17 cellular contexts compared by ENCODE assay signal in the genomic region with DNA sequence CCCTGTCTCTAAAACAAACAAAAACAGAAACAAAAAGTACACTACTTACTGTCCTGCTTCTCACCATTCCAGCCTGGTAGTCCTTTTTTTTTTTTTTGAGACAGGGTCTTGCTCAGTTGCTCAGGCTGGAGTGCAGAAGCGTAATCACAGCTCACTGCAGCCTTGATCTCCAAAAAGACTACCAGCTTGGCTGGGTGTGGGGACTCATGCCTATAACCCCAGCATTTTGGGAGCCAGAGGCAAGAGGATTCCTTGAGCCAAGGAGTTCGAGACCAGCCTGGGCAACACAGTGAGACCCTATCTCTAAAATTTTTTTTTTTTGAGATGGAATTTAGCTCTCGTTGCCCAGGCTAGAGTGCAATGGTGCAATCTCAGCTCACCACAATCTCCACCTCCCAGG. TPM values are rescaled to one million over a fixed set of nuclear protein-coding genes. Genes with fewer than 3 reads are reported as not detected.
DNase-seq lines count a peak whose midpoint lies in the region; FAIRE-seq and TF ChIP-seq lines count a peak whose summit lies in the region.
"Had no signal": no experiment of that assay in that cellular context is flagged by ENCODE, and none has a peak within 500 bp of the region (broad histone marks: within the 10 kb centered on the region; RNA-seq: fewer than 3 reads in every experiment).

No MANE protein-coding gene starts in this region.

- TF ChIP-seq EP300 in sigmoid colon (IDR thresholded peaks at IDR 0.05), result no peak

- FAIRE-seq in kidney (lab: Jason Lieb, UNC), result no peak
- FAIRE-seq: GM18507 had no signal

- WGBS in sigmoid colon, 2 donors, result 75 to 76% methylated on average over 3 of the region's 3 CpGs

- no peak for TF ChIP-seq CTCF in RWPE1 (conservative IDR thresholded peaks at IDR 0.05; ENCODE audit: low read depth)
- TF ChIP-seq CTCF in kidney (IDR thresholded peaks at IDR 0.05; ENCODE audit: borderline replicate concordance, extremely low read depth, insufficient read depth), result no peak
- TF ChIP-seq CTCF in sigmoid colon (IDR thresholded peaks at IDR 0.05), result no peak

- CTCF ChIA-PET in RWPE1 (lab: Yijun Ruan, JAX), result interaction anchor here (0.7 to 0.8 kb wide), 3 partner anchors 20 to 1106 kb away, joined by 3 read pairs; no protein-coding TSS in a partner anchor

- peaks cover 26 to 99% (median 79%) of the 10 kb centered on the region in 10 experiments for H3K4me1 ChIP-seq in BLaER1 treated with 17β-estradiol and CSF1 and Interleukin-3, amounts not matched to agents 10 nM and 100 nM
- H3K4me1 ChIP-seq in kidney (ENCODE audit: control insufficient read depth in 1 of 2, insufficient read depth in 1 of 2, low read depth in 1 of 2, low read length in 2 of 2) (peaks cover 13 to 15% of the 10 kb centered on the region in 2 donors), sigmoid colon (peaks cover 0 to 21% (median 9%) of the 10 kb centered on the region in 4 donors)

- intact Hi-C loops in kidney (cut with DNase I) (no loop called here), sigmoid colon (cut with DNase I) (no loop called here)

- peak overlapping the region in 9 of 11 experiments; percentile 34 to 95 (median 54); a peak in 15 of 22 replicates for H3K27ac ChIP-seq in BLaER1 treated with 17β-estradiol and CSF1 and Interleukin-3, amounts not matched to agents 10 nM and 100 nM
- peak overlapping the region; percentile 75 for H3K27ac ChIP-seq in RWPE1
- peak overlapping the region; percentile 45 to 84 for H3K27ac ChIP-seq in kidney (ENCODE audit: low read depth in 2 of 2, low read length in 2 of 2)
- peak overlapping the region; percentile 50 to 77 (median 64) for H3K27ac ChIP-seq in sigmoid colon

- H3K4me2 ChIP-seq in BLaER1 treated with 17β-estradiol and CSF1 and Interleukin-3, amounts not matched to agents 10 nM and 100 nM, result peak overlapping the region in 9 of 11 experiments; percentile 10 to 87 (median 68); a peak in 14 of 22 replicates

- H3K27me3 ChIP-seq in BLaER1 treated with 17β-estradiol and CSF1 and Interleukin-3, amounts not matched to agents 10 nM and 100 nM, result no peaks in the 10 kb centered on the region
- peaks cover 0 to 29% (median 6%) of the 10 kb centered on the region in 3 donors for H3K27me3 ChIP-seq in sigmoid colon

- no peaks in the 10 kb centered on the region for H3K36me3 ChIP-seq in BLaER1 treated with 17β-estradiol and CSF1 and Interleukin-3, amounts not matched to agents 10 nM and 100 nM
- no peaks in the 10 kb centered on the region for H3K36me3 ChIP-seq in kidney (ENCODE audit: control insufficient read depth in 1 of 2, insufficient read depth in 2 of 2, low read length in 2 of 2)
- H3K36me3 ChIP-seq in sigmoid colon, result no peaks in the 10 kb centered on the region

- POLR2A ChIA-PET in RWPE1 (lab: Yijun Ruan, JAX; ENCODE audit: low non-redundant PET), result interaction anchor here (0.6 to 1.4 kb wide), 3 partner anchors 21 to 187 kb away, joined by 4 to 9 read pairs (median 9); no protein-coding TSS in a partner anchor

- H3K9ac ChIP-seq in BLaER1 treated with 17β-estradiol and CSF1 and Interleukin-3, amounts not matched to agents 10 nM and 100 nM, result peak overlapping the region in 3 of 11 experiments; percentile 0 to 37 (median 14); a peak in 3 of 22 replicates
- H3K9ac ChIP-seq in kidney (ENCODE audit: low read length in 2 of 2), result peak overlapping the region in 1 of 2 donors; percentile 17

- DNase-seq in RWPE1 (ENCODE audit: low spot score), result no peak
- no peak for DNase-seq in kidney
- no peak for DNase-seq in sigmoid colon
- no peak for DNase-seq in stimulated activated naive CD4-positive, alpha-beta T cell treated with Interleukin-2 at 50 U/mL for 16 hours (lab: John Stamatoyannopoulos, UW)
- DNase-seq in iPS-NIHi11 (ENCODE audit: low spot score), result no peak
- no peak for DNase-seq in NCI-H2171 (lab: John Stamatoyannopoulos, UW)
- DNase-seq in activated naive CD4-positive, alpha-beta T cell (lab: John Stamatoyannopoulos, UW), result no peak
- DNase-seq: activated CD4-positive, CD25-positive, alpha-beta regulatory T cell treated with anti-CD3 and anti-CD28 coated beads, Interleukin-2, amount 50 U/mL, for 72 hours; activated naive CD4-positive, alpha-beta T cell treated with anti-CD3 and anti-CD28 coated beads, Interleukin-2, amount 10 ng/mL, durations not matched to agents 7 days and 5 days; DMS 273 treated with DMSO at 0.1 percent for 48 hours; NCI-H1105 treated with DMSO at 0.1 percent for 48 hours; NK-92 treated with Interleukin-12 subunit alpha and Interleukin-12 subunit beta, amount 100 ng/mL, for 24 hours had no signal

- H3K9me3 ChIP-seq in BLaER1 treated with 17β-estradiol and CSF1 and Interleukin-3, amounts not matched to agents 10 nM and 100 nM (replicated peaks in 1 of 11), result no peaks in the 10 kb centered on the region
- H3K9me3 ChIP-seq in kidney (ENCODE audit: control insufficient read depth in 1 of 2, low read length in 2 of 2) (no peaks in the 10 kb centered on the region), sigmoid colon (no peaks in the 10 kb centered on the region)

- H4K20me1 ChIP-seq in BLaER1 treated with 17β-estradiol and CSF1 and Interleukin-3, amounts not matched to agents 10 nM and 100 nM, result no peaks in the 10 kb centered on the region

- no peak overlapping the region for H3K4me3 ChIP-seq in BLaER1 treated with 17β-estradiol and CSF1 and Interleukin-3, amounts not matched to agents 10 nM and 100 nM
- H3K4me3 ChIP-seq in kidney (ENCODE audit: low read length in 2 of 2) (no peak overlapping the region), sigmoid colon (no peak overlapping the region)

- TF ChIP-seq POLR2A in sigmoid colon (IDR thresholded peaks at IDR 0.05), result no peak

RNA-seq across cellular contexts. Expression of a gene that starts 5.1 kb away (rescaled TPM):
- total RNA-seq in kidney (51.2 TPM), sigmoid colon (1 to 10 TPM; 1.1 to 7.9 (median 3.9) TPM)
- polyA plus RNA-seq in kidney (ENCODE audit: insufficient read depth, low read depth, low replicate concordance) (154 TPM), sigmoid colon (10 to 100 TPM in 2 of 3 donors, 1 to 10 TPM in 1; 7.2 to 79.7 (median 24.5) TPM)
- total RNA-seq: T-helper 2 cell treated with Interferon-gamma antibody and Interleukin-4, amounts not matched to agents 100 ng/mL and 5 ng/mL, for 36 hours had no signal

RNA-seq across cellular contexts. Expression of a gene that starts 16.6 kb away (rescaled TPM):
- 13.1 TPM for total RNA-seq in kidney
- 2.7 TPM for polyA plus RNA-seq in kidney (ENCODE audit: insufficient read depth, low read depth, low replicate concordance)
- 10 to 100 TPM in 1 of 4 donors, 1 to 10 TPM in 3; 2.2 to 13.3 (median 9.0) TPM for total RNA-seq in sigmoid colon
- polyA plus RNA-seq in sigmoid colon, result 10 to 100 TPM in 1 of 3 donors, 1 to 10 TPM in 2; 4.2 to 10.9 (median 6.0) TPM
- total RNA-seq: lung microvascular endothelial cell; neural crest cell; T-helper 2 cell treated with Interferon-gamma antibody and Interleukin-4, amounts not matched to agents 100 ng/mL and 5 ng/mL, for 36 hours had no signal

RNA-seq across cellular contexts. Expression of a gene that starts 38.4 kb away (rescaled TPM):
- total RNA-seq in kidney (64.9 TPM), sigmoid colon (10 to 100 TPM; 52.4 to 71.4 (median 58.0) TPM)
- polyA plus RNA-seq in kidney (ENCODE audit: insufficient read depth, low read depth, low replicate concordance) (74.9 TPM), sigmoid colon (10 to 100 TPM; 13.9 to 51.4 (median 32.4) TPM)

RNA-seq across cellular contexts. Expression of a gene that starts 40.4 kb away (rescaled TPM):
- total RNA-seq in kidney (54.5 TPM), sigmoid colon (10 to 100 TPM; 15.0 to 26.0 (median 16.6) TPM)
- polyA plus RNA-seq in kidney (ENCODE audit: insufficient read depth, low read depth, low replicate concordance) (76.1 TPM), sigmoid colon (10 to 100 TPM; 14.4 to 36.9 (median 31.7) TPM)

RNA-seq across cellular contexts. Expression of a gene that starts 57.1 kb away (rescaled TPM):
- total RNA-seq in kidney, result 68.6 TPM
- 101 TPM for polyA plus RNA-seq in kidney (ENCODE audit: insufficient read depth, low read depth, low replicate concordance)
- total RNA-seq in sigmoid colon, result 10 to 100 TPM in 3 of 4 donors, 1 to 10 TPM in 1; 9.1 to 12.8 (median 11.5) TPM
- 10 to 100 TPM in 1 of 3 donors, 1 to 10 TPM in 2; 3.7 to 18.7 (median 4.2) TPM for polyA plus RNA-seq in sigmoid colon
